ENCODE assay signal across 8 cellular contexts in genomic region chr11:124763156-124763947, GRCh38. TPM values are rescaled to one million over a fixed set of nuclear protein-coding genes. Genes with fewer than 3 reads are reported as not detected.
DNase-seq lines count a peak whose midpoint lies in the region; ATAC-seq and TF ChIP-seq lines count a peak whose summit lies in the region.

No MANE protein-coding gene starts in this region.

- peak; percentile 69 for TF ChIP-seq CTCF in MM.1S (IDR thresholded peaks at IDR 0.05; ENCODE audit: low read length)
- TF ChIP-seq CTCF in SK-N-SH (IDR thresholded peaks at IDR 0.05): peak; percentile 77
- TF ChIP-seq CTCF in parathyroid adenoma (IDR thresholded peaks at IDR 0.05): peak; percentile 64
- peak; percentile 75 to 84 (median 80) for TF ChIP-seq CTCF in transverse colon (IDR thresholded peaks at IDR 0.05)

- no peaks in the 10 kb centered on the region for H4K20me1 ChIP-seq in MM.1S (ENCODE audit: insufficient read depth, low read length)
- H4K20me1 ChIP-seq in SK-N-SH (ENCODE audit: insufficient read depth): peaks cover 5% of the 10 kb centered on the region; the same call in 1 of the 2 replicates

- peaks cover 43% of the 10 kb centered on the region for H3K27me3 Mint-ChIP-seq in activated naive CD4-positive, alpha-beta T cell treated with anti-CD3 and anti-CD28 coated beads, Interleukin-2, amount 10 ng/mL, durations not matched to agents 7 days and 5 days

- CTCF ChIA-PET in SK-N-SH (lab: Yijun Ruan, JAX): interaction anchor here (0.6 to 8.0 kb wide), 36 partner anchors 11 to 136 kb away, joined by 3 to 62 read pairs (median 5); partner anchors contain the start of genes MSANTD2, NRGN, ROBO3 and VSIG2
- CTCF ChIA-PET in activated naive CD4-positive, alpha-beta T cell treated with anti-CD3 and anti-CD28 coated beads, Interleukin-2, amount 10 ng/mL, durations not matched to agents 7 days and 5 days (lab: Charles Lee): interaction anchor here (0.7 to 8.5 kb wide), 26 partner anchors 9 to 347 kb away, joined by 3 to 95 read pairs (median 4); partner anchors contain the start of genes MSANTD2, SIAE, SPA17 and TBRG1

- intact Hi-C loops in Right ventricle myocardium inferior (cut with DNase I): loop anchor here (1.0 to 10.0 kb wide), 3 partner anchors 39 to 94 kb away; partner anchors contain the start of gene MSANTD2
- intact Hi-C loops in transverse colon (cut with DNase I; ENCODE audit: low total_unique reads): loop anchor here (2.0 to 5.0 kb wide), 2 partner anchors 74 to 91 kb away; partner anchors contain the start of genes SIAE and SPA17

- H2AFZ ChIP-seq in MM.1S (ENCODE audit: low read length): peak overlapping the region; percentile 93
- H2AFZ ChIP-seq in SK-N-SH (ENCODE audit: low read depth): no peak overlapping the region
- peak overlapping the region; percentile 56 for H2AFZ ChIP-seq in parathyroid adenoma

- H3K36me3 ChIP-seq in MM.1S (replicated peaks; ENCODE audit: insufficient read depth, low read length): no peaks in the 10 kb centered on the region
- peaks cover 28 to 36% of the 10 kb centered on the region in 2 experiments for H3K36me3 ChIP-seq in SK-N-SH (replicated peaks in 1 of 2; ENCODE audit: control insufficient read depth in 1 of 2, insufficient read depth in 2 of 2, low read length in 1 of 2)
- H3K36me3 ChIP-seq in parathyroid adenoma (ENCODE audit: control insufficient read depth, insufficient read depth, low read length): no peaks in the 10 kb centered on the region
- H3K36me3 ChIP-seq in transverse colon: peaks cover 0 to 10% (median 0%) of the 10 kb centered on the region in 4 donors

- H3K9me3 Mint-ChIP-seq in activated naive CD4-positive, alpha-beta T cell treated with anti-CD3 and anti-CD28 coated beads, Interleukin-2, amount 10 ng/mL, durations not matched to agents 7 days and 5 days: no peaks in the 10 kb centered on the region

- no peaks in the 10 kb centered on the region for H3K9me3 ChIP-seq in MM.1S (replicated peaks; ENCODE audit: insufficient read depth, low read length)
- no peaks in the 10 kb centered on the region for H3K9me3 ChIP-seq in SK-N-SH
- no peaks in the 10 kb centered on the region for H3K9me3 ChIP-seq in parathyroid adenoma (ENCODE audit: control insufficient read depth, low read length)
- H3K9me3 ChIP-seq in transverse colon: no peaks in the 10 kb centered on the region

- H3K4me1 Mint-ChIP-seq in activated naive CD4-positive, alpha-beta T cell treated with anti-CD3 and anti-CD28 coated beads, Interleukin-2, amount 10 ng/mL, durations not matched to agents 7 days and 5 days: peaks cover 30% of the 10 kb centered on the region

- peak; percentile 68 for TF ChIP-seq RAD21 in SK-N-SH (IDR thresholded peaks at IDR 0.05; ENCODE audit: low read length)

- peaks cover 32% of the 10 kb centered on the region for H3K79me2 ChIP-seq in MM.1S (ENCODE audit: low read length)
- H3K79me2 ChIP-seq in SK-N-SH (ENCODE audit: insufficient read depth): peaks cover 4% of the 10 kb centered on the region; the same call in 1 of the 2 replicates
- H3K79me2 ChIP-seq in parathyroid adenoma: no peaks in the 10 kb centered on the region

- H3K4me2 ChIP-seq in MM.1S (ENCODE audit: low read depth, low read length) (peak overlapping the region; percentile 84), SK-N-SH (peak overlapping the region; percentile 72), parathyroid adenoma (ENCODE audit: low read length) (peak overlapping the region; percentile 78)

- H3K27ac Mint-ChIP-seq in activated naive CD4-positive, alpha-beta T cell treated with anti-CD3 and anti-CD28 coated beads, Interleukin-2, amount 10 ng/mL, durations not matched to agents 7 days and 5 days: no peak overlapping the region

- H3K4me3 Mint-ChIP-seq in activated naive CD4-positive, alpha-beta T cell treated with anti-CD3 and anti-CD28 coated beads, Interleukin-2, amount 10 ng/mL, durations not matched to agents 7 days and 5 days: peak overlapping the region; percentile 88

- TF ChIP-seq EP300 in SK-N-SH (IDR thresholded peaks at IDR 0.05; ENCODE audit: borderline replicate concordance in 1 of 2, low read depth in 1 of 2, low read length in 1 of 2) (no peak), transverse colon (IDR thresholded peaks at IDR 0.05; ENCODE audit: low read depth) (no peak)

- no peak for TF ChIP-seq POLR2A in transverse colon (IDR thresholded peaks at IDR 0.05)

- peaks cover 25% of the 10 kb centered on the region for H3F3A ChIP-seq in MM.1S (ENCODE audit: insufficient read depth, low read length)
- H3F3A ChIP-seq in SK-N-SH (replicated peaks; ENCODE audit: insufficient read depth): peaks cover 7% of the 10 kb centered on the region

- ATAC-seq in GM19035 (IDR thresholded peaks at IDR 0.05; ENCODE audit: unreplicated experiment) (peak; percentile 39), Right ventricle myocardium inferior (peak; percentile 33)

- in situ Hi-C loops in transverse colon (cut with MboI; ENCODE audit: low pct_ligation_motif_present in 1 of 4, low pct_unique_long_range_greater_than_20kb in 1 of 4, low sequenced_read_pairs in 3 of 4): loop anchor here (5.0 to 25.0 kb wide), 4 partner anchors 71 to 101 kb away; partner anchors contain the start of genes SIAE (in 3 of the 4) and SPA17 (in 3 of the 4)

- H3K9ac ChIP-seq in MM.1S (ENCODE audit: low read length) (peak overlapping the region; percentile 72; the same call in 1 of the 2 replicates), SK-N-SH (no peak overlapping the region), parathyroid adenoma (no peak overlapping the region)

- POLR2A ChIA-PET in SK-N-SH (lab: Yijun Ruan, JAX): interaction anchor here (0.6 to 0.8 kb wide), 2 partner anchors 9 to 36 kb away, joined by 3 read pairs; no protein-coding TSS in a partner anchor

- peaks cover 22% of the 10 kb centered on the region for H3K4me1 ChIP-seq in MM.1S (ENCODE audit: low read length)
- peaks cover 0 to 13% of the 10 kb centered on the region in 2 experiments; a peak in 2 of 4 replicates for H3K4me1 ChIP-seq in SK-N-SH (ENCODE audit: control insufficient read depth in 1 of 2, insufficient read depth in 2 of 2, low read depth in 1 of 2, low read length in 1 of 2)
- H3K4me1 ChIP-seq in parathyroid adenoma: peaks cover 6% of the 10 kb centered on the region
- peaks cover 10 to 47% (median 34%) of the 10 kb centered on the region in 4 donors for H3K4me1 ChIP-seq in transverse colon

- H3K9me2 ChIP-seq in MM.1S (replicated peaks; ENCODE audit: insufficient read depth, low read length) (no peaks in the 10 kb centered on the region), SK-N-SH (no peaks in the 10 kb centered on the region)

- DNase-seq in A172 (ENCODE audit: low spot score) (peak; percentile 21), MM.1S (peak; percentile 79), SK-N-SH (peak; percentile 81), Right ventricle myocardium inferior (ENCODE audit: missing footprints) (peak; percentile 90), transverse colon (peak; percentile 91)
- peak; percentile 91 for DNase-seq in activated naive CD4-positive, alpha-beta T cell treated with anti-CD3 and anti-CD28 coated beads, Interleukin-2, amount 10 ng/mL, durations not matched to agents 7 days and 5 days

- H3K4me3 ChIP-seq in MM.1S (ENCODE audit: low read length): peak overlapping the region; percentile 89
- H3K4me3 ChIP-seq in SK-N-SH (ENCODE audit: low read depth in 2 of 2, low read length in 1 of 2): peak overlapping the region; percentile 43
- peak overlapping the region; percentile 37 for H3K4me3 ChIP-seq in parathyroid adenoma (ENCODE audit: low read depth, low read length)
- H3K4me3 ChIP-seq in transverse colon: peak overlapping the region; percentile 42 to 66 (median 54)

- H3K27me3 ChIP-seq in MM.1S (replicated peaks; ENCODE audit: insufficient read depth, low read length) (no peaks in the 10 kb centered on the region), SK-N-SH (ENCODE audit: insufficient read depth) (no peaks in the 10 kb centered on the region), parathyroid adenoma (ENCODE audit: control insufficient read depth, insufficient read depth, low read length) (no peaks in the 10 kb centered on the region), transverse colon (peaks cover 46% of the 10 kb centered on the region)

- WGBS in SK-N-SH (ENCODE audit: low lambda C conversion rate): 12% methylated on average over 21 of the region's 21 CpGs
- WGBS in transverse colon (ENCODE audit: low coverage in 1 of 2), 2 donors: 7 to 8% methylated on average over 4 to 21 of the region's 21 CpGs

- peaks cover 6% of the 10 kb centered on the region for H3K36me3 Mint-ChIP-seq in activated naive CD4-positive, alpha-beta T cell treated with anti-CD3 and anti-CD28 coated beads, Interleukin-2, amount 10 ng/mL, durations not matched to agents 7 days and 5 days

- H3K27ac ChIP-seq in MM.1S (ENCODE audit: low read length): peak overlapping the region; percentile 77
- H3K27ac ChIP-seq in SK-N-SH (ENCODE audit: low read depth in 2 of 2, low read length in 1 of 2): no peak overlapping the region
- peak overlapping the region; percentile 63 for H3K27ac ChIP-seq in parathyroid adenoma
- H3K27ac ChIP-seq in transverse colon: peak overlapping the region; percentile 83 to 87 (median 86)

RNA-seq across cellular contexts. Expression of gene ESAM, which starts 1.3 kb away (rescaled TPM):
- 0.10 TPM in 2 replicates for total RNA-seq in A172 (2014; rRNA removed; shearing (Covaris generic))
- polyA plus RNA-seq in SK-N-SH (2012; rRNA removed): 1.3 and 1.4 TPM in 2 replicates
- polyA plus RNA-seq in SK-N-SH (2012; cell fraction: cytosol; rRNA removed): 0.40 and 0.71 TPM in 2 replicates
- polyA plus RNA-seq in SK-N-SH (2012; cell fraction: nucleus; rRNA removed): 14.9 and 16.5 TPM in 2 replicates
- total RNA-seq in Right ventricle myocardium inferior (43.1 TPM), transverse colon (10 to 100 TPM in 1 of 4 donors, 1 to 10 TPM in 3; 5.8 to 10.1 (median 6.5) TPM)

RNA-seq across cellular contexts. Expression of gene VSIG2, which starts 11.3 kb away (rescaled TPM):
- total RNA-seq in A172 (2014; rRNA removed; shearing (Covaris generic)): not detected in 2 replicates
- 0.06 TPM in 1 of 2 replicates, not detected in the other for polyA plus RNA-seq in SK-N-SH (2012; rRNA removed)
- not detected in 2 replicates for polyA plus RNA-seq in SK-N-SH (2012; cell fraction: cytosol; rRNA removed)
- 0.07 and 0.08 TPM in 2 replicates for polyA plus RNA-seq in SK-N-SH (2012; cell fraction: nucleus; rRNA removed)
- 0.70 TPM for total RNA-seq in Right ventricle myocardium inferior
- 100 to 1,000 TPM in 3 of 4 donors, 10 to 100 TPM in 1; 91.3 to 160 (median 108) TPM for total RNA-seq in transverse colon

RNA-seq across cellular contexts. Expression of gene NRGN, which starts 23.6 kb away (rescaled TPM):
- 0.45 and 0.46 TPM in 2 replicates for total RNA-seq in A172 (2014; rRNA removed; shearing (Covaris generic))
- 3.1 and 6.8 TPM in 2 replicates for polyA plus RNA-seq in SK-N-SH (2012; rRNA removed)
- 2.7 and 4.1 TPM in 2 replicates for polyA plus RNA-seq in SK-N-SH (2012; cell fraction: cytosol; rRNA removed)
- 6.2 and 8.0 TPM in 2 replicates for polyA plus RNA-seq in SK-N-SH (2012; cell fraction: nucleus; rRNA removed)
- 6.4 TPM for total RNA-seq in Right ventricle myocardium inferior
- total RNA-seq in transverse colon: 1 to 10 TPM in 1 of 4 donors, under 1 TPM in 1, not detected in 2; 0.96 to 1.5 TPM

RNA-seq across cellular contexts. Expression of gene MSANTD2, which starts 36.9 kb away (rescaled TPM):
- total RNA-seq in A172 (2014; rRNA removed; shearing (Covaris generic)): 6.7 and 9.6 TPM in 2 replicates
- 6.4 and 8.5 TPM in 2 replicates for polyA plus RNA-seq in SK-N-SH (2012; rRNA removed)
- 5.6 and 5.8 TPM in 2 replicates for polyA plus RNA-seq in SK-N-SH (2012; cell fraction: cytosol; rRNA removed)
- polyA plus RNA-seq in SK-N-SH (2012; cell fraction: nucleus; rRNA removed): 27.2 and 31.2 TPM in 2 replicates
- total RNA-seq in Right ventricle myocardium inferior (3.8 TPM), transverse colon (10 to 100 TPM in 2 of 4 donors, 1 to 10 TPM in 2; 8.1 to 40.0 (median 15.1) TPM)

Comparison
In these comparisons a context has a peak if more than half of its experiments do, and no peak if none do; other contexts are left out.
1. DNase-seq: peak in every context shown above with its lines; median percentile 91 in activated naive CD4-positive, alpha-beta T cell treated with anti-CD3 and anti-CD28 coated beads, Interleukin-2, amount 10 ng/mL, durations not matched to agents 7 days and 5 days; 91 in transverse colon; 90 in Right ventricle myocardium inferior; 81 in SK-N-SH; 79 in MM.1S; 21 in A172.
2. H3K27ac ChIP-seq: peak in MM.1S (single experiment), parathyroid adenoma (single experiment) and transverse colon (4 of 4); none in SK-N-SH (0 of 2).
3. H3K4me3 ChIP-seq: peak in every context shown above with its lines; median percentile 89 in MM.1S; 54 in transverse colon; 43 in SK-N-SH; 37 in parathyroid adenoma.
4. RNA of gene VSIG2, which starts 11.3 kb away (total RNA-seq): 91.3 to 160 TPM in transverse colon; 0.70 TPM in Right ventricle myocardium inferior (single experiment) and not detected in A172; every median in the first group is over 10 times any median in the second.
5. Peak in every context shown above with its lines, with median percentiles within 50 percentile points of each other: H3K4me2 ChIP-seq and CTCF ChIP-seq.